ENCODE assay signal across 8 cellular contexts in the genomic region with DNA sequence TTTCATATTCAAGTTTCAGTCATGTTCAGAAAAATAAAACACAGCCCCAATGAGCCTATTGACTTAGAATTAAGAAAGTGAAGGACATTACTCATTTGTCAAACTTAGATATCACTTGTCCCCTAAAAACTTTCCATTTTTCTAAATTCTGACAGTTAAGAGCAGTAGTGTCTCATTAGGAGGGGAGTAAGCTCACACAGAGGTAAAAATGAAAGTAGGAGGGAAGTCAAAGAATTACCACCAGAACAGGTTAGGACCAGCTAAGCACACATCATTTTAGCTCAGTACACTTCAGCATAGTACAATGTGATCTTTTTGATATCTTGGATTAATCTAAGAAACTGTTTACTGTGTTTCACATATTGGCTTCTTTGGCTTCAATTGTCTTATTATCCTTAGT.
DNase-seq lines count a peak whose midpoint lies in the region; ATAC-seq, FAIRE-seq and TF ChIP-seq lines count a peak whose summit lies in the region.

No MANE protein-coding gene starts in this region.

- H3K4me3 ChIP-seq in osteoblast (ENCODE audit: insufficient read depth, low read length) = peak overlapping the region; percentile 36

- H3K4me2 ChIP-seq in osteoblast (ENCODE audit: insufficient read depth, low read length) = peak overlapping the region; percentile 63

- DNase-seq in H54 (ENCODE audit: insufficient read length, low spot score) (no peak), osteoblast (ENCODE audit: insufficient read length, low spot score, missing footprints) (no peak), NCI-H2227 (lab: John Stamatoyannopoulos, UW; ENCODE audit: unreplicated experiment) (no peak), EL (no peak)
- no peak for DNase-seq in stimulated activated CD4-positive, alpha-beta T cell treated with anti-CD3 and anti-CD28 coated beads, Interleukin-15, amount 100 ng/mL, for 24 hours
- DNase-seq in stimulated activated CD8-positive, alpha-beta memory T cell treated with anti-CD3 and anti-CD28 coated beads, Interleukin-4, amount 100 ng/mL, for 48 hours = no peak

- H3K79me2 ChIP-seq in osteoblast (ENCODE audit: insufficient read depth, low read length) = no peaks in the 10 kb centered on the region

- no peak for TF ChIP-seq POLR2A in H54 (IDR thresholded peaks at IDR 0.05; ENCODE audit: low read depth, low read length)

- peak overlapping the region; percentile 33 for H2AFZ ChIP-seq in osteoblast (ENCODE audit: low read length)

- no peaks in the 10 kb centered on the region for H3K36me3 ChIP-seq in osteoblast (ENCODE audit: insufficient read depth, low read length)

- no peak overlapping the region for H3K27ac ChIP-seq in osteoblast (ENCODE audit: low read depth, low read length)

- no peak for TF ChIP-seq CTCF in osteoblast (IDR thresholded peaks at IDR 0.05; ENCODE audit: extremely low read depth, low read depth, low read length)

- H3K27me3 ChIP-seq in osteoblast (ENCODE audit: insufficient read depth, low read length) = no peaks in the 10 kb centered on the region

- no peaks in the 10 kb centered on the region for H4K20me1 ChIP-seq in osteoblast (ENCODE audit: insufficient read depth, low read length)

- H3K9me3 ChIP-seq in osteoblast (ENCODE audit: low read depth, low read length) = no peaks in the 10 kb centered on the region

- ATAC-seq in GM18909 (IDR thresholded peaks at IDR 0.05; ENCODE audit: poor library complexity, unreplicated experiment) (peak; percentile 89), HG03442 (IDR thresholded peaks at IDR 0.05; ENCODE audit: unreplicated experiment) (peak; percentile 87)

- H3K4me1 ChIP-seq in osteoblast (ENCODE audit: insufficient read depth, low read length) = no peaks in the 10 kb centered on the region

- FAIRE-seq in H54 (lab: Jason Lieb, UNC) = peak; percentile 90
